16 cellular contexts compared by ENCODE assay signal in genomic region chr15:70329179-70329578, GRCh38.
"Had no signal": no experiment of that assay in that cellular context is flagged by ENCODE, and none has a peak within 500 bp of the region (broad histone marks: within the 10 kb centered on the region; RNA-seq: fewer than 3 reads in every experiment).

No MANE protein-coding gene starts in this region.

- H3K4me3 ChIP-seq: cardiac muscle cell, dorsolateral prefrontal cortex, hepatocyte, psoas muscle, SJSA1, suprapubic skin had no signal

- H3K27ac ChIP-seq: cardiac muscle cell, hepatocyte, psoas muscle, SJSA1, suprapubic skin had no signal

- H3K27me3 ChIP-seq: dorsolateral prefrontal cortex, hepatocyte, SJSA1, suprapubic skin had no signal

- H3K9me3 ChIP-seq: psoas muscle, SJSA1, suprapubic skin had no signal

- DNase-seq: activated naive CD4-positive, alpha-beta T cell treated with anti-CD3 and anti-CD28 coated beads, Interleukin-2, amount 10 ng/mL, durations not matched to agents 7 days and 5 days; dorsolateral prefrontal cortex; erythroblast; kidney; left ventricle myocardium superior; nephron progenitor cell; stimulated activated CD4-positive, alpha-beta T cell treated with anti-CD3 and anti-CD28 coated beads, Interleukin-12 subunit alpha, Interleukin-12 subunit beta, amount 100 ng/mL, for 4 hours; stimulated activated CD4-positive, alpha-beta T cell treated with anti-CD3 and anti-CD28 coated beads, Interleukin-2, amount 100 ng/mL, for 48 hours; stimulated activated naive CD8-positive, alpha-beta T cell treated with anti-CD3 and anti-CD28 coated beads, Interleukin-15, Interleukin-2, amounts not matched to agents 100 U/mL and 50 U/mL, for 24 hours; T-helper 9 cell had no signal

- H3K4me1 ChIP-seq: psoas muscle had no signal

- ATAC-seq: activated CD4-positive, CD25-positive, alpha-beta regulatory T cell treated with anti-CD3 and anti-CD28 coated beads, Interleukin-2, amount 50 U/mL, for 24 hours; left ventricle myocardium superior; stimulated activated naive CD8-positive, alpha-beta T cell treated with anti-CD3 and anti-CD28 coated beads, Interleukin-15, Interleukin-2, amounts not matched to agents 100 U/mL and 50 U/mL, for 24 hours had no signal

- H3K36me3 ChIP-seq: cardiac muscle cell, SJSA1, suprapubic skin had no signal
